ENCODE assay signal across 2 cellular contexts in genomic region chr6:36402481-36402880, GRCh38.
TF ChIP-seq lines count a peak whose summit lies in the region.

No MANE protein-coding gene starts in this region.

TF ChIP-seq in IMR-90, 13 proteins besides CTCF, POLR2A, EP300 and RAD21:
- TF ChIP-seq NFE2L2 (IDR thresholded peaks at IDR 0.05; ENCODE audit: low read depth, low read length) (no peak), FOS (IDR thresholded peaks at IDR 0.05; ENCODE audit: low read depth, low read length) (no peak)

TF ChIP-seq in H1, 55 proteins besides CTCF, POLR2A, EP300 and RAD21:
- no peak for TF ChIP-seq MAX (IDR thresholded peaks at IDR 0.05)
- no peak for TF ChIP-seq CBX8 (IDR thresholded peaks at IDR 0.05; ENCODE audit: borderline replicate concordance, low read depth, low read length)
- TF ChIP-seq TCF12 (IDR thresholded peaks at IDR 0.05; ENCODE audit: low read depth, low read length) = no peak
- TF ChIP-seq CTBP2 (IDR thresholded peaks at IDR 0.05; ENCODE audit: borderline replicate concordance, insufficient read depth, insufficient read length, low read length) = no peak
- TF ChIP-seq SP1 (IDR thresholded peaks at IDR 0.05; ENCODE audit: low read depth, low read length) = no peak
- no peak for TF ChIP-seq RXRA (IDR thresholded peaks at IDR 0.05; ENCODE audit: insufficient read depth, low read depth, low read length)
- no peak for TF ChIP-seq POU5F1 (IDR thresholded peaks at IDR 0.05; ENCODE audit: low read depth, low read length)
- no peak for TF ChIP-seq CEBPB (IDR thresholded peaks at IDR 0.05; ENCODE audit: low read depth, low read length)
- no peak for TF ChIP-seq BACH1 (IDR thresholded peaks at IDR 0.05; ENCODE audit: low read length)
- TF ChIP-seq TAF7 (optimal IDR thresholded peaks at IDR 0.05; ENCODE audit: borderline replicate concordance, low read depth, low read length) = no peak
- no peak for TF ChIP-seq JUND (IDR thresholded peaks at IDR 0.05; ENCODE audit: low read length)
- no peak for TF ChIP-seq CREB1 (IDR thresholded peaks at IDR 0.05)
- no peak for TF ChIP-seq CHD7 (IDR thresholded peaks at IDR 0.05; ENCODE audit: insufficient replicate concordance, low read length)
- TF ChIP-seq NRF1 (IDR thresholded peaks at IDR 0.05; ENCODE audit: low read depth, low read length) = no peak
- TF ChIP-seq TAF1 (IDR thresholded peaks at IDR 0.05; ENCODE audit: low read depth, low read length) = no peak
- no peak for TF ChIP-seq JUN (IDR thresholded peaks at IDR 0.05; ENCODE audit: low read depth, low read length)
- TF ChIP-seq TBP (IDR thresholded peaks at IDR 0.05; ENCODE audit: low read depth, low read length) = no peak
- no peak for TF ChIP-seq E2F6 (IDR thresholded peaks at IDR 0.05)
- TF ChIP-seq EGR1 (IDR thresholded peaks at IDR 0.05; ENCODE audit: borderline replicate concordance, low read depth, low read length) = no peak
- no peak for TF ChIP-seq RNF2 (IDR thresholded peaks at IDR 0.05; ENCODE audit: borderline replicate concordance, low read depth, low read length, missing control alignments, poor library complexity, severe bottlenecking)
